Comparison of ENCODE assay signal across 10 cellular contexts in genomic region chr1:236627717-236628116, GRCh38. TPM values are rescaled to one million over a fixed set of nuclear protein-coding genes. Genes with fewer than 3 reads are reported as not detected.
"Had no signal": no experiment of that assay in that cellular context is flagged by ENCODE, and none has a peak within 500 bp of the region (broad histone marks: within the 10 kb centered on the region; RNA-seq: fewer than 3 reads in every experiment).

No MANE protein-coding gene starts in this region.

- H3K27ac ChIP-seq: GM23248, HL-60 had no signal

- H2AFZ ChIP-seq: GM23248 had no signal

- H3K4me1 ChIP-seq: HAP-1 had no signal

- H3K9ac ChIP-seq: GM23248 had no signal

- DNase-seq: GM23248, GOT3, H7, HFFc6, KBM-7 had no signal

- H3K4me3 ChIP-seq: GM23248, HAP-1 had no signal

- ATAC-seq: HCT116, HepG2 had no signal

- H3K9me3 ChIP-seq: HAP-1 had no signal

- H3K36me3 ChIP-seq: HAP-1 had no signal

RNA-seq across cellular contexts. Expression of gene ACTN2, which starts 58.6 kb away (rescaled TPM):
- total RNA-seq: GM23248, HFFc6 had no signal
- polyA plus RNA-seq: GM23248, IgD-negative memory B cell had no signal
